Comparison of ENCODE assay signal across 8 cellular contexts in genomic region chr1:219416598-219417238, GRCh38.
DNase-seq lines count a peak whose midpoint lies in the region; ATAC-seq and TF ChIP-seq lines count a peak whose summit lies in the region.

No MANE protein-coding gene starts in this region.

- intact Hi-C loops in heart left ventricle (cut with DNase I) = loop anchor here in 7 of 10 donors (5.0 to 10.0 kb wide), 4 partner anchors 212 to 1092 kb away; no protein-coding TSS in a partner anchor
- intact Hi-C loops in sciatic nerve (cut with DNase I) = no loop called here

- peaks cover 0 to 19% (median 8%) of the 10 kb centered on the region in 12 donors for H3K4me1 ChIP-seq in heart left ventricle

- no peak overlapping the region for H3K4me3 ChIP-seq in heart left ventricle

- no peaks in the 10 kb centered on the region for H3K9me3 ChIP-seq in heart left ventricle

- TF ChIP-seq CTCF in heart left ventricle (IDR thresholded peaks at IDR 0.05) = peak; percentile 37 to 72 (median 58)

- DNase-seq in G401 (ENCODE audit: low spot score) (peak; percentile 17), HUDEP-2 (lab: John Stamatoyannopoulos, UW; ENCODE audit: unreplicated experiment in 76 of 76) (peak in 45 of 76 experiments; percentile 0 to 59 (median 17)), SHP77 (lab: John Stamatoyannopoulos, UW) (peak; percentile 12 to 35), heart left ventricle (peak in 3 of 5 donors; percentile 39 to 56 (median 54)), sciatic nerve (ENCODE audit: low spot score) (peak; percentile 74)
- DNase-seq in activated naive CD4-positive, alpha-beta T cell treated with Interleukin-2 at 50 U/mL for 16 hours = peak; percentile 56

- no peaks in the 10 kb centered on the region for H3K36me3 ChIP-seq in heart left ventricle

- no peaks in the 10 kb centered on the region for H3K27me3 ChIP-seq in heart left ventricle

- ATAC-seq in GM21576 (IDR thresholded peaks at IDR 0.05; ENCODE audit: unreplicated experiment) (peak; percentile 87), heart left ventricle (peak in 2 of 4 donors; percentile 62 to 66), sciatic nerve (peak; percentile 62), HG03025 (IDR thresholded peaks at IDR 0.05; ENCODE audit: low FRiP score, unreplicated experiment) (no peak)

- 36 to 46% (median 42%) methylated on average over 1 of the region's 1 CpG for WGBS in heart left ventricle, 4 donors

- in situ Hi-C loops in G401 (cut with HindIII; ENCODE audit: low sequenced_read_pairs) = no loop called here

- H3K27ac ChIP-seq in heart left ventricle = no peak overlapping the region

- no peak for TF ChIP-seq POLR2A in heart left ventricle (IDR thresholded peaks at IDR 0.05)

Comparison
In these comparisons a context has a peak if more than half of its experiments do, and no peak if none do; other contexts are left out.
1. DNase-seq: peak in every context shown above with its lines; median percentile 74 in sciatic nerve; 56 in activated naive CD4-positive, alpha-beta T cell treated with Interleukin-2 at 50 U/mL for 16 hours; 54 in heart left ventricle; 24 in SHP77; 17 in G401; 17 in HUDEP-2.